ENCODE assay signal across 1 cellular context in genomic region chr19:17605761-17606745, GRCh38.
TF ChIP-seq lines count a peak whose summit lies in the region.

No MANE protein-coding gene starts in this region.

TF ChIP-seq in HepG2, 621 proteins besides CTCF, POLR2A, EP300 and RAD21 (continued from another document and continues in another):
- TF ChIP-seq RFXANK (CRISPR knock-in tag; IDR thresholded peaks at IDR 0.05) (peak; percentile 79; the same call in 1 of the 2 replicates), SKIL (CRISPR knock-in tag; IDR thresholded peaks at IDR 0.05; ENCODE audit: borderline replicate concordance) (peak; percentile 76), MLX (CRISPR knock-in tag; IDR thresholded peaks at IDR 0.05) (peak; percentile 76), POLR2AphosphoS5 (IDR thresholded peaks at IDR 0.05; ENCODE audit: low read depth, low read length) (peak; percentile 57; the same call in 1 of the 2 replicates), NR1H2 (CRISPR knock-in tag; IDR thresholded peaks at IDR 0.05; ENCODE audit: borderline replicate concordance, low read depth) (peak; percentile 98), SMAD9 (CRISPR knock-in tag; IDR thresholded peaks at IDR 0.05) (peak; percentile 97), ZHX2 (IDR thresholded peaks at IDR 0.05; ENCODE audit: low read depth) (no peak; the same call in 1 of the 2 replicates), ZHX2 (CRISPR knock-in tag; IDR thresholded peaks at IDR 0.05; ENCODE audit: borderline replicate concordance) (peak; percentile 98), ZFAT (CRISPR knock-in tag; conservative IDR thresholded peaks at IDR 0.05) (peak; percentile 91; the same call in 1 of the 2 replicates), NCOA5 (CRISPR knock-in tag; IDR thresholded peaks at IDR 0.05) (no peak), ZNF530 (CRISPR knock-in tag; IDR thresholded peaks at IDR 0.05; ENCODE audit: low read depth) (0 out of 2 replicates have a peak, but pooled peaks have one; percentile 83), ATF3 (CRISPR knock-in tag; IDR thresholded peaks at IDR 0.05) (peak; percentile 68; the same call in 1 of the 2 replicates), ZNF550 (CRISPR knock-in tag; IDR thresholded peaks at IDR 0.05; ENCODE audit: borderline replicate concordance) (0 out of 2 replicates have a peak, but pooled peaks have one; percentile 31), ZNF703 (CRISPR knock-in tag; IDR thresholded peaks at IDR 0.05; ENCODE audit: borderline replicate concordance) (peak; percentile 71; the same call in 1 of the 2 replicates), REPIN1 (CRISPR knock-in tag; IDR thresholded peaks at IDR 0.05; ENCODE audit: borderline replicate concordance, low read depth) (peak; percentile 99), ZSCAN22 (CRISPR knock-in tag; IDR thresholded peaks at IDR 0.05) (peak; percentile 62; the same call in 1 of the 2 replicates), ZNF772 (CRISPR knock-in tag; IDR thresholded peaks at IDR 0.05) (peak; percentile 99), ZNF136 (CRISPR knock-in tag; IDR thresholded peaks at IDR 0.05; ENCODE audit: low read depth) (peak; percentile 97; the same call in 1 of the 2 replicates), REXO4 (CRISPR knock-in tag; IDR thresholded peaks at IDR 0.05; ENCODE audit: borderline replicate concordance) (peak; percentile 97; the same call in 1 of the 2 replicates), AKNA (CRISPR knock-in tag; IDR thresholded peaks at IDR 0.05; ENCODE audit: borderline replicate concordance) (peak; percentile 33; the same call in 1 of the 2 replicates), HHEX (CRISPR knock-in tag; IDR thresholded peaks at IDR 0.05) (no peak), ZBTB43 (CRISPR knock-in tag; conservative IDR thresholded peaks at IDR 0.05) (peak; percentile 96), TBP (CRISPR knock-in tag; IDR thresholded peaks at IDR 0.05) (0 out of 2 replicates have a peak, but pooled peaks have one; percentile 54), MZF1 (CRISPR knock-in tag; IDR thresholded peaks at IDR 0.05; ENCODE audit: borderline replicate concordance) (no peak), HNRNPH1 (optimal IDR thresholded peaks at IDR 0.05; ENCODE audit: low read depth, low read length) (no peak), CHCHD3 (CRISPR knock-in tag; IDR thresholded peaks at IDR 0.05) (no peak; the same call in none of the 2 replicates), ZNF609 (CRISPR knock-in tag; IDR thresholded peaks at IDR 0.05; ENCODE audit: borderline replicate concordance) (peak; percentile 67; the same call in 1 of the 2 replicates), ZNF335 (CRISPR knock-in tag; IDR thresholded peaks at IDR 0.05) (0 out of 2 replicates have a peak, but pooled peaks have one; percentile 33), ATF7-NPFF (CRISPR knock-in tag; IDR thresholded peaks at IDR 0.05; ENCODE audit: low read depth) (peak; percentile 99), THAP9 (CRISPR knock-in tag; IDR thresholded peaks at IDR 0.05; ENCODE audit: borderline replicate concordance) (peak; percentile 61; the same call in 1 of the 2 replicates)
